ENCODE assay signal across 22 cellular contexts in genomic region chr1:245411245-245411644, GRCh38.
DNase-seq lines count a peak whose midpoint lies in the region; ATAC-seq and TF ChIP-seq lines count a peak whose summit lies in the region.
"Had no signal": no experiment of that assay in that cellular context is flagged by ENCODE, and none has a peak within 500 bp of the region (broad histone marks: within the 10 kb centered on the region; RNA-seq: fewer than 3 reads in every experiment).

No MANE protein-coding gene starts in this region.

- H3K27ac Mint-ChIP-seq in Caco-2 (ENCODE audit: unreplicated experiment) = peak overlapping the region; percentile 4
- H3K27ac Mint-ChIP-seq: activated CD4-positive, alpha-beta T cell treated with anti-CD3 and anti-CD28 coated beads, Interleukin-2, amount 10 ng/mL, durations not matched to agents 7 days and 5 days; CD8-positive, alpha-beta memory T cell; H9 had no signal

- H3K4me3 Mint-ChIP-seq in Caco-2 (ENCODE audit: unreplicated experiment) = no peak overlapping the region
- H3K4me3 Mint-ChIP-seq: activated CD4-positive, alpha-beta T cell treated with anti-CD3 and anti-CD28 coated beads, Interleukin-2, amount 10 ng/mL, durations not matched to agents 7 days and 5 days; CD8-positive, alpha-beta memory T cell; central memory CD8-positive, alpha-beta T cell; H9 had no signal

- TF ChIP-seq CTCF in Caco-2 (IDR thresholded peaks at IDR 0.05; ENCODE audit: insufficient read depth in 1 of 2, low read depth in 1 of 2, low read length in 1 of 2, severe bottlenecking in 1 of 2, unreplicated experiment in 1 of 2) = no peak
- no peak for TF ChIP-seq CTCF in adrenal gland (IDR thresholded peaks at IDR 0.05)

- H3K4me3 ChIP-seq in Caco-2 (ENCODE audit: low read depth, low read length) (no peak overlapping the region), adrenal gland (no peak overlapping the region)
- H3K4me3 ChIP-seq: lung, tibial artery had no signal

- H3K27ac ChIP-seq in adrenal gland = no peak overlapping the region
- H3K27ac ChIP-seq: tibial artery had no signal

- H3K9me3 Mint-ChIP-seq in Caco-2 (ENCODE audit: unreplicated experiment) = no peaks in the 10 kb centered on the region
- H3K9me3 Mint-ChIP-seq: activated CD4-positive, alpha-beta T cell treated with anti-CD3 and anti-CD28 coated beads, Interleukin-2, amount 10 ng/mL, durations not matched to agents 7 days and 5 days; central memory CD8-positive, alpha-beta T cell; H9 had no signal

- H3K4me1 Mint-ChIP-seq in Caco-2 (ENCODE audit: low read depth, unreplicated experiment) = peaks cover 49% of the 10 kb centered on the region
- H3K4me1 Mint-ChIP-seq: activated CD4-positive, alpha-beta T cell treated with anti-CD3 and anti-CD28 coated beads, Interleukin-2, amount 10 ng/mL, durations not matched to agents 7 days and 5 days; CD8-positive, alpha-beta memory T cell; central memory CD8-positive, alpha-beta T cell had no signal

- DNase-seq in Caco-2 (no peak), KBM-7 (peak; percentile 24), adrenal gland (peak in 6 of 7 donors; percentile 24 to 60 (median 34)), kidney tubule cell (ENCODE audit: low spot score) (peak; percentile 9), activated gamma-delta T cell (lab: John Stamatoyannopoulos, UW) (no peak), HuH-7.5 (ENCODE audit: low spot score) (no peak), foreskin melanocyte (no peak)
- DNase-seq: activated CD4-positive, alpha-beta T cell treated with anti-CD3 and anti-CD28 coated beads, Interleukin-2, amount 10 ng/mL, durations not matched to agents 7 days and 5 days; activated CD8-positive, alpha-beta memory T cell treated with anti-CD3 and anti-CD28 coated beads, Interleukin-2, amount 50 U/mL, for 48 hours; activated effector memory CD4-positive, alpha-beta T cell treated with Interleukin-2 at 50 U/mL for 16 hours; CD8-positive, alpha-beta memory T cell; H9; MM.1S; NCI-H2029; posterior cingulate gyrus; SHP77 treated with DMSO at 0.1 percent for 48 hours; stimulated activated CD4-positive, alpha-beta T cell treated with anti-CD3 and anti-CD28 coated beads, Interleukin-2, amount 100 ng/mL, for 24 hours; stimulated activated naive CD8-positive, alpha-beta T cell treated with anti-CD3 and anti-CD28 coated beads, Interleukin-15, Interleukin-2, amounts not matched to agents 100 U/mL and 50 U/mL, for 24 hours; tibial artery had no signal

- CTCF ChIA-PET in Caco-2 (lab: Charles Lee) = no interaction called here

- WGBS in adrenal gland, 4 donors = 40 to 73% (median 59%) methylated on average over 6 to 7 of the region's 7 CpGs

- POLR2A ChIA-PET in Caco-2 (lab: Charles Lee) = no interaction called here

- BruUV-seq in Caco-2 (replicated peaks; lab: Mats Ljungman, UMichigan) = no TSS peak

- in situ Hi-C loops in KBM-7 (cut with MboI; ENCODE audit: low pct_unique_long_range_greater_than_20kb, low sequenced_read_pairs) = no loop called here

- H3K27me3 Mint-ChIP-seq in Caco-2 (ENCODE audit: insufficient read depth, unreplicated experiment) = no peaks in the 10 kb centered on the region
- H3K27me3 Mint-ChIP-seq: activated CD4-positive, alpha-beta T cell treated with anti-CD3 and anti-CD28 coated beads, Interleukin-2, amount 10 ng/mL, durations not matched to agents 7 days and 5 days had no signal

- H3K4me1 ChIP-seq in Caco-2 (peaks cover 69% of the 10 kb centered on the region), adrenal gland (replicated peaks in 1 of 2) (peaks cover 4% of the 10 kb centered on the region in 2 donors)
- H3K4me1 ChIP-seq: tibial artery had no signal

- no peaks in the 10 kb centered on the region for H3K36me3 Mint-ChIP-seq in Caco-2 (ENCODE audit: insufficient read depth, unreplicated experiment)
- H3K36me3 Mint-ChIP-seq: CD8-positive, alpha-beta memory T cell had no signal

- no peak for TF ChIP-seq POLR2A in adrenal gland (IDR thresholded peaks at IDR 0.05)

- intact Hi-C loops in Caco-2 (cut with micrococcal nuclease; ENCODE audit: unreplicated experiment) (no loop called here), adrenal gland (cut with DNase I) (no loop called here)

- H3K9me3 ChIP-seq in Caco-2 = no peaks in the 10 kb centered on the region
- no peaks in the 10 kb centered on the region for H3K9me3 ChIP-seq in adrenal gland (replicated peaks in 1 of 3)
- H3K9me3 ChIP-seq: tibial artery had no signal

- H3K36me3 ChIP-seq in Caco-2 (ENCODE audit: control insufficient read depth, insufficient read depth, low read length) (no peaks in the 10 kb centered on the region; the same call in 1 of the 2 replicates), adrenal gland (replicated peaks in 1 of 2) (no peaks in the 10 kb centered on the region)
- H3K36me3 ChIP-seq: tibial artery had no signal

- no peaks in the 10 kb centered on the region for H3K27me3 ChIP-seq in Caco-2 (replicated peaks; ENCODE audit: control insufficient read depth, insufficient read depth, low read length)
- H3K27me3 ChIP-seq in adrenal gland = no peaks in the 10 kb centered on the region
- H3K27me3 ChIP-seq: tibial artery had no signal

- no peak for ATAC-seq in GM18867 (IDR thresholded peaks at IDR 0.05; ENCODE audit: unreplicated experiment)
- ATAC-seq: stimulated activated naive CD8-positive, alpha-beta T cell treated with anti-CD3 and anti-CD28 coated beads, Interleukin-15, Interleukin-2, amounts not matched to agents 100 U/mL and 50 U/mL, for 24 hours had no signal

Comparison
In these comparisons a context has a peak if more than half of its experiments do, and no peak if none do; other contexts are left out.
1. DNase-seq: peak in KBM-7 (single experiment), adrenal gland (6 of 7) and kidney tubule cell (single experiment); none in Caco-2 (0 of 2), activated gamma-delta T cell (single experiment), HuH-7.5 (single experiment) and foreskin melanocyte (single experiment).